25 cellular contexts compared by ENCODE assay signal in genomic region chr6:79756496-79756895, GRCh38.
DNase-seq lines count a peak whose midpoint lies in the region; TF ChIP-seq lines count a peak whose summit lies in the region.
"Had no signal": no experiment of that assay in that cellular context is flagged by ENCODE, and none has a peak within 500 bp of the region (broad histone marks: within the 10 kb centered on the region; RNA-seq: fewer than 3 reads in every experiment).

No MANE protein-coding gene starts in this region.

- no peaks in the 10 kb centered on the region for H3K36me3 Mint-ChIP-seq in endothelial cell (ENCODE audit: low read depth, unreplicated experiment)
- H3K36me3 Mint-ChIP-seq: CD4-positive, CD25-positive, alpha-beta regulatory T cell had no signal

- H3K4me3 ChIP-seq in prostate gland (no peak overlapping the region), BE2C (ENCODE audit: low read depth, low read length) (no peak overlapping the region)
- H3K4me3 ChIP-seq: BLaER1, K562, SJCRH30 had no signal

- H3K27me3 ChIP-seq in prostate gland (replicated peaks; ENCODE audit: insufficient read depth): no peaks in the 10 kb centered on the region
- no peaks in the 10 kb centered on the region for H3K27me3 ChIP-seq in BE2C
- H3K27me3 ChIP-seq: BLaER1 had no signal

- WGBS in prostate gland: 81% methylated on average over 2 of the region's 2 CpGs

- no peak overlapping the region for H3K4me3 Mint-ChIP-seq in endothelial cell (ENCODE audit: unreplicated experiment)
- H3K4me3 Mint-ChIP-seq: CD4-positive, CD25-positive, alpha-beta regulatory T cell had no signal

- peaks cover 16% of the 10 kb centered on the region for H3K4me1 Mint-ChIP-seq in endothelial cell (ENCODE audit: unreplicated experiment)
- H3K4me1 Mint-ChIP-seq: CD4-positive, CD25-positive, alpha-beta regulatory T cell had no signal

- TF ChIP-seq CTCF in endothelial cell (IDR thresholded peaks at IDR 0.05; ENCODE audit: unreplicated experiment): no peak
- TF ChIP-seq CTCF in prostate gland (IDR thresholded peaks at IDR 0.05): no peak
- no peak for TF ChIP-seq CTCF in BE2C (IDR thresholded peaks at IDR 0.05; ENCODE audit: low read depth, low read length)

- H3K27me3 Mint-ChIP-seq in endothelial cell (ENCODE audit: unreplicated experiment): no peaks in the 10 kb centered on the region

- no peaks in the 10 kb centered on the region for H3K9me3 ChIP-seq in prostate gland
- H3K9me3 ChIP-seq in BE2C: no peaks in the 10 kb centered on the region
- H3K9me3 ChIP-seq: BLaER1, SJCRH30 had no signal

- no peaks in the 10 kb centered on the region for H3K4me1 ChIP-seq in prostate gland (replicated peaks)
- H3K4me1 ChIP-seq in BE2C: no peaks in the 10 kb centered on the region
- H3K4me1 ChIP-seq: BLaER1, SJCRH30 had no signal

- H3K27ac Mint-ChIP-seq in endothelial cell (ENCODE audit: unreplicated experiment): peak overlapping the region; percentile 42
- H3K27ac Mint-ChIP-seq: CD4-positive, CD25-positive, alpha-beta regulatory T cell had no signal

- TF ChIP-seq POLR2A in prostate gland (IDR thresholded peaks at IDR 0.05): no peak

- intact Hi-C loops in prostate gland (cut with DNase I): no loop called here

- no peaks in the 10 kb centered on the region for H3K36me3 ChIP-seq in prostate gland
- no peaks in the 10 kb centered on the region for H3K36me3 ChIP-seq in BE2C
- H3K36me3 ChIP-seq: BLaER1, SJCRH30 had no signal

- DNase-seq in EH (ENCODE audit: low read depth) (peak; percentile 49), NCI-H69 (lab: John Stamatoyannopoulos, UW) (peak; percentile 21), endothelial cell (ENCODE audit: low spot score) (no peak), iris pigment epithelial cell (ENCODE audit: low read depth) (peak; percentile 22), prostate gland (ENCODE audit: low spot score) (no peak), BE2C (no peak), NCI-H1436 (lab: John Stamatoyannopoulos, UW) (no peak)
- DNase-seq: 8988T; ACHN; CD4-positive, CD25-positive, alpha-beta regulatory T cell; DMS153; DND-41; HCEC 1CT; Kasumi-1; NCI-H1092 treated with DMSO at 0.1 percent for 48 hours; NCI-H1436 treated with DMSO at 0.1 percent for 48 hours; NCI-H2029; NCI-H446; NCI-H524 treated with DMSO at 0.1 percent for 48 hours; NCI-H82; NK-92 treated with Interleukin-12 subunit alpha and Interleukin-12 subunit beta, amount 100 ng/mL, for 24 hours; PC-3; SJCRH30 had no signal

- H3K27ac ChIP-seq in prostate gland: no peak overlapping the region
- H3K27ac ChIP-seq: BLaER1, SJCRH30 had no signal

- H3K9me3 Mint-ChIP-seq in endothelial cell (ENCODE audit: unreplicated experiment): no peaks in the 10 kb centered on the region
- H3K9me3 Mint-ChIP-seq: CD4-positive, CD25-positive, alpha-beta regulatory T cell had no signal

Comparison
In these comparisons a context has a peak if more than half of its experiments do, and no peak if none do; other contexts are left out.
1. DNase-seq: peak in EH (single experiment), NCI-H69 (single experiment) and iris pigment epithelial cell (single experiment); none in endothelial cell (single experiment), prostate gland (single experiment), BE2C (single experiment) and NCI-H1436 (single experiment).